8 cellular contexts compared by ENCODE assay signal in the genomic region with DNA sequence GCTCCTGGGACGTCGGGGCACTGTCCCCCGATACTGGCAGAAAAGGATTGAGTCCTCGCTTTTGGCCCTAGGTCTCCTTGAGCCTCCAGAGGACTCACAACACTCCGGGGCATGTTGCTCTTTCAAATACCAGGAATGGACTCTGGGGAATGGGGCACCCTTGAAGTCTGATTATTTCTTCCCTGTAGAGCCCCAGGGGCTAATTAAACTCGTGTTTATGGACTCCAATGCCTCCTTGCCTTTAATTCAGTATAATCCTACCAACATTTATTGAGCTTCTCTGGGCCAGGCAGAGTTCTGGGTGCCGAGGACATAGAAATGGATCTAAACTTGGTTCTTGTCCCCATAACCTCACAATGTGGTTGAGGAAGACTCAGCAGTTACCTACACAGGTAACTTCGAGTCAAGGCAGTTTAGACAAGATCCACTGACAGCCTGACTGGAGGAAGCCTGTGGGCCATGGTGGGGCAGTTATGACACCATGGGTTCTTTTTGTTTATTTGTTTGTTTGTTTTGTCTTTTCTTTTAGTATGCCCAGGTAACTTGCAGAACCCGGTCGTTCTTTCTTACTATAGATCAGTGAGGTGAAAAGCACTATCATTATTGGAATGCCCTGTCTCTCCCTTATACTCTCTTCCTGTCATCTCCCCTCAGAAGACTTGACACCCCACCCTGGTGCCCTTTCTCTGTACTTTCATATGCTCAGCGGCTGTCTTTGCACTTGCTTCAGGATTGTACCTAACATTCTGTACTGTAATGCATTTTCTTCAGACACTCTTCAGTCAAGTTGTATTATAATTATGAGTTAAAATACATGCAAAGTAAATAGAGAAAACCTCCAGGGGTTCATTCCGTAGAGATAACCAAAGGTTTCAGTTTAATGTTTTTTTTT. TPM values are rescaled to one million over a fixed set of nuclear protein-coding genes. Genes with fewer than 3 reads are reported as not detected.
DNase-seq lines count a peak whose midpoint lies in the region; ATAC-seq and TF ChIP-seq lines count a peak whose summit lies in the region.

No MANE protein-coding gene starts in this region.

- no peak for ATAC-seq in stimulated activated naive CD8-positive, alpha-beta T cell treated with anti-CD3 and anti-CD28 coated beads, Interleukin-15, Interleukin-2, amounts not matched to agents 100 U/mL and 50 U/mL, for 24 hours
- peak; percentile 4 to 7 for ATAC-seq in stimulated activated naive B cell treated with anti-CD40 and anti-IgM and Interleukin-4, amounts not matched to agents 10 μg/mL and 1 μg/mL and 100 μg/mL, for 72 hours (replicated peaks)

- WGBS in adipose tissue, 3 donors: 8 to 12% (median 9%) methylated on average over 12 of the region's 12 CpGs

- H3K4me3 Mint-ChIP-seq in stimulated activated naive CD8-positive, alpha-beta T cell treated with anti-CD3 and anti-CD28 coated beads, Interleukin-15, Interleukin-2, amounts not matched to agents 100 ng/mL and 50 ng/mL, for 24 hours: peak overlapping the region; percentile 99
- H3K4me3 Mint-ChIP-seq in stimulated activated naive B cell treated with anti-CD40 and anti-IgM and Interleukin-4, amounts not matched to agents 10 μg/mL and 1 μg/mL and 100 μg/mL, for 72 hours: peak overlapping the region; percentile 87 to 97

- H3K27me3 Mint-ChIP-seq in stimulated activated naive CD8-positive, alpha-beta T cell treated with anti-CD3 and anti-CD28 coated beads, Interleukin-15, Interleukin-2, amounts not matched to agents 100 ng/mL and 50 ng/mL, for 24 hours: no peaks in the 10 kb centered on the region
- no peaks in the 10 kb centered on the region for H3K27me3 Mint-ChIP-seq in stimulated activated naive B cell treated with anti-CD40 and anti-IgM and Interleukin-4, amounts not matched to agents 10 μg/mL and 1 μg/mL and 100 μg/mL, for 72 hours

- no peaks in the 10 kb centered on the region for H3K9me3 Mint-ChIP-seq in stimulated activated naive CD8-positive, alpha-beta T cell treated with anti-CD3 and anti-CD28 coated beads, Interleukin-15, Interleukin-2, amounts not matched to agents 100 ng/mL and 50 ng/mL, for 24 hours
- H3K9me3 Mint-ChIP-seq in stimulated activated naive B cell treated with anti-CD40 and anti-IgM and Interleukin-4, amounts not matched to agents 10 μg/mL and 1 μg/mL and 100 μg/mL, for 72 hours: peaks cover 0 to 3% of the 10 kb centered on the region in 2 donors

- H3K27ac Mint-ChIP-seq in stimulated activated naive CD8-positive, alpha-beta T cell treated with anti-CD3 and anti-CD28 coated beads, Interleukin-15, Interleukin-2, amounts not matched to agents 100 ng/mL and 50 ng/mL, for 24 hours: peak overlapping the region; percentile 99
- peak overlapping the region; percentile 99 for H3K27ac Mint-ChIP-seq in stimulated activated naive B cell treated with anti-CD40 and anti-IgM and Interleukin-4, amounts not matched to agents 10 μg/mL and 1 μg/mL and 100 μg/mL, for 72 hours

- H3K4me3 ChIP-seq in NB4 (ENCODE audit: low read depth, low read length) (peak overlapping the region; percentile 98), iPS-11a (ENCODE audit: low read depth, low read length) (peak overlapping the region; percentile 44)

- TF ChIP-seq CTCF in NB4 (IDR thresholded peaks at IDR 0.05; ENCODE audit: low read depth, low read length): no peak

- H3K4me1 Mint-ChIP-seq in stimulated activated naive CD8-positive, alpha-beta T cell treated with anti-CD3 and anti-CD28 coated beads, Interleukin-15, Interleukin-2, amounts not matched to agents 100 ng/mL and 50 ng/mL, for 24 hours (ENCODE audit: low read depth): peaks cover 65% of the 10 kb centered on the region
- peaks cover 36 to 67% of the 10 kb centered on the region in 2 donors for H3K4me1 Mint-ChIP-seq in stimulated activated naive B cell treated with anti-CD40 and anti-IgM and Interleukin-4, amounts not matched to agents 10 μg/mL and 1 μg/mL and 100 μg/mL, for 72 hours

- TF ChIP-seq POLR2A in NB4 (IDR thresholded peaks at IDR 0.05; ENCODE audit: extremely low read depth, insufficient read length): no peak

- peaks cover 38% of the 10 kb centered on the region for H3K36me3 Mint-ChIP-seq in stimulated activated naive CD8-positive, alpha-beta T cell treated with anti-CD3 and anti-CD28 coated beads, Interleukin-15, Interleukin-2, amounts not matched to agents 100 ng/mL and 50 ng/mL, for 24 hours (ENCODE audit: low read depth)
- H3K36me3 Mint-ChIP-seq in stimulated activated naive B cell treated with anti-CD40 and anti-IgM and Interleukin-4, amounts not matched to agents 10 μg/mL and 1 μg/mL and 100 μg/mL, for 72 hours: peaks cover 33 to 48% of the 10 kb centered on the region in 2 donors

- peak overlapping the region; percentile 35 for H3K27ac ChIP-seq in adipose tissue (ENCODE audit: low read depth, low read length)

- no peak for DNase-seq in stimulated activated naive CD8-positive, alpha-beta T cell treated with anti-CD3 and anti-CD28 coated beads, Interleukin-15, Interleukin-2, amounts not matched to agents 100 U/mL and 50 U/mL, for 24 hours
- peak; percentile 86 for DNase-seq in NB4 (ENCODE audit: low read depth)
- DNase-seq in stimulated activated naive B cell treated with anti-CD40 and anti-IgM and Interleukin-4, amounts not matched to agents 10 μg/mL and 1 μg/mL and 100 μg/mL, for 72 hours: no peak
- no peak for DNase-seq in GF-D8 (lab: John Stamatoyannopoulos, UW)
- DNase-seq in NCI-H748 treated with DMSO at 0.1 percent for 48 hours (lab: John Stamatoyannopoulos, UW): no peak

RNA-seq across cellular contexts. Expression of a gene that starts 3.2 kb away (rescaled TPM):
- 100 to 1,000 TPM in 1 of 3 donors, 10 to 100 TPM in 2; 22.0 to 123 (median 75.4) TPM for polyA plus RNA-seq in adipose tissue

RNA-seq across cellular contexts. Expression of a gene that starts 47.4 kb away (rescaled TPM):
- polyA plus RNA-seq in adipose tissue: 100 to 1,000 TPM in 1 of 3 donors, 10 to 100 TPM in 2; 28.9 to 110 (median 73.3) TPM

RNA-seq across cellular contexts. Expression of a gene that starts 47.7 kb away (rescaled TPM):
- polyA plus RNA-seq in adipose tissue: 1 to 10 TPM; 1.5 to 6.7 (median 3.7) TPM
